Comparison of ENCODE assay signal across 29 cellular contexts in the genomic region with DNA sequence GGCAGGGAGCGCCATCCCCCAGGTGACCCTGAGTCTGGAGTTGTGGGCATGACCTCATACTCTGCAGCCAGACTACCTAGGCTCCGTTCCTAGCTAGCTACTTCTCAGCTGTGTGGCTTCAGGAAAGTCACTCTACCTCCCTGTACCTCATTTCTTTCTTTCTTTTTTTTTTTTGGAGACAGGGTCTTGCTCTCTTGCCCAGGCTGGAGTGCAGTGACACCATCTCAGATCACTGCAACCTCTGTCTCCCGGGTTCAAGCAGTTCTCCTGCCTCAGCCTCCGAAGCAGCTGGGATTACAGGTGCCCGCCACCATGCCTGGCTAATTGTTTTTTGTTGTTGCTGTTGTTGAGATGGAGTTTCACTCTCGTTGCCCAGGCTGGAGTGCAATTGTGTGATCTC. TPM values are rescaled to one million over a fixed set of nuclear protein-coding genes. Genes with fewer than 3 reads are reported as not detected.
DNase-seq lines count a peak whose midpoint lies in the region; ATAC-seq, FAIRE-seq and TF ChIP-seq lines count a peak whose summit lies in the region.
"Had no signal": no experiment of that assay in that cellular context is flagged by ENCODE, and none has a peak within 500 bp of the region (broad histone marks: within the 10 kb centered on the region; RNA-seq: fewer than 3 reads in every experiment).

No MANE protein-coding gene starts in this region.

- H4K20me1 ChIP-seq in HepG2 (ENCODE audit: insufficient read depth, low read length) = no peaks in the 10 kb centered on the region

- no peak for TF ChIP-seq CTCF in right atrium auricular region (IDR thresholded peaks at IDR 0.05)
- no peak for TF ChIP-seq CTCF in WTC11 (IDR thresholded peaks at IDR 0.05)
- no peak for TF ChIP-seq CTCF in HepG2 (CRISPR knock-in tag; IDR thresholded peaks at IDR 0.05)

- no peaks in the 10 kb centered on the region for H3K27me3 ChIP-seq in right atrium auricular region
- no peaks in the 10 kb centered on the region for H3K27me3 ChIP-seq in HepG2 (ENCODE audit: control insufficient read depth in 1 of 2, insufficient read depth in 2 of 2, low read length in 2 of 2)
- no peaks in the 10 kb centered on the region for H3K27me3 ChIP-seq in aorta (ENCODE audit: control insufficient read depth in 1 of 2, insufficient read depth in 2 of 2, low read length in 1 of 2)
- H3K27me3 ChIP-seq: BLaER1 treated with 17β-estradiol and CSF1 and Interleukin-3, amounts not matched to agents 10 nM and 100 nM had no signal

- H3K4me3 ChIP-seq in right atrium auricular region (no peak overlapping the region), HepG2 (replicated peaks in 1 of 3; ENCODE audit: insufficient read depth in 1 of 3, low read depth in 2 of 3, low read length in 3 of 3) (no peak overlapping the region), aorta (ENCODE audit: low read length in 2 of 2) (no peak overlapping the region)
- H3K4me3 ChIP-seq: BLaER1 treated with 17β-estradiol and CSF1 and Interleukin-3, amounts not matched to agents 10 nM and 100 nM had no signal

- CTCF ChIA-PET in WTC11 (lab: Charles Lee) (interaction anchor here (0.8 to 8.0 kb wide), 13 partner anchors 8 to 221 kb away, joined by 3 to 161 read pairs (median 8); partner anchors contain the start of genes FEM1A and PLIN3), HepG2 (lab: Yijun Ruan, JAX; ENCODE audit: low intra/inter-chr PET ratio, low total read pairs) (interaction anchor here (2.2 to 2.5 kb wide), 2 partner anchors 40 to 43 kb away, joined by 27 to 33 read pairs; no protein-coding TSS in a partner anchor)
- CTCF ChIA-PET in activated CD8-positive, alpha-beta memory T cell treated with anti-CD3 and anti-CD28 coated beads, Interleukin-2, amount 10 ng/mL, durations not matched to agents 7 days and 5 days (lab: Charles Lee) = interaction anchor here (0.6 to 15.7 kb wide), 14 partner anchors 12 to 178 kb away, joined by 3 to 418 read pairs (median 6); partner anchors contain the start of genes PLIN3 and TICAM1

- ATAC-seq in Right ventricle myocardium superior (ENCODE audit: poor library complexity) (peak; percentile 23), WTC11 (no peak), HepG2 (no peak), aorta (ENCODE audit: low FRiP score) (peak; percentile 36), HG03460 (IDR thresholded peaks at IDR 0.05; ENCODE audit: unreplicated experiment) (no peak)
- ATAC-seq in activated CD8-positive, alpha-beta memory T cell treated with anti-CD3 and anti-CD28 coated beads, Interleukin-2, amount 10 ng/mL, durations not matched to agents 7 days and 5 days = no peak

- H3K27me3 Mint-ChIP-seq in WTC11 (ENCODE audit: low read depth) = no peaks in the 10 kb centered on the region
- H3K27me3 Mint-ChIP-seq in activated CD8-positive, alpha-beta memory T cell treated with anti-CD3 and anti-CD28 coated beads, Interleukin-2, amount 10 ng/mL, durations not matched to agents 7 days and 5 days = no peaks in the 10 kb centered on the region
- H3K27me3 Mint-ChIP-seq: CD8-positive, alpha-beta memory T cell; IgD-negative memory B cell had no signal

- H3K36me3 ChIP-seq in right atrium auricular region (peaks cover 41% of the 10 kb centered on the region), HepG2 (replicated peaks in 1 of 2; ENCODE audit: control insufficient read depth in 1 of 2, insufficient read depth in 2 of 2, low read length in 2 of 2) (peaks cover 13 to 35% of the 10 kb centered on the region in 2 experiments; a peak in 4 of 5 replicates), aorta (ENCODE audit: control insufficient read depth in 1 of 2, insufficient read depth in 2 of 2, low read length in 1 of 2) (peaks cover 0 to 2% of the 10 kb centered on the region in 2 donors)

- H3K27ac ChIP-seq in right atrium auricular region (no peak overlapping the region), HepG2 (ENCODE audit: extremely low read length, insufficient read depth, low read length) (no peak overlapping the region), aorta (ENCODE audit: low read depth in 1 of 2, low read length in 2 of 2) (no peak overlapping the region)
- H3K27ac ChIP-seq: 22Rv1; BLaER1 treated with 17β-estradiol and CSF1 and Interleukin-3, amounts not matched to agents 10 nM and 100 nM had no signal

- peaks cover 23% of the 10 kb centered on the region for H3K36me3 Mint-ChIP-seq in WTC11
- H3K36me3 Mint-ChIP-seq in activated CD8-positive, alpha-beta memory T cell treated with anti-CD3 and anti-CD28 coated beads, Interleukin-2, amount 10 ng/mL, durations not matched to agents 7 days and 5 days = peaks cover 4% of the 10 kb centered on the region

- POLR2A ChIA-PET in WTC11 (lab: Charles Lee) = no interaction called here
- POLR2A ChIA-PET in HepG2 (lab: Yijun Ruan, JAX) = interaction anchor here (1.5 to 1.8 kb wide), 2 partner anchors 15 to 43 kb away, joined by 8 to 11 read pairs; partner anchors contain the start of gene PLIN3

- H3K79me2 ChIP-seq in HepG2 (ENCODE audit: insufficient read depth, low read length) = no peaks in the 10 kb centered on the region

- TF ChIP-seq POLR2A in HepG2 (IDR thresholded peaks at IDR 0.05; ENCODE audit: insufficient read depth in 1 of 2, low read depth in 2 of 2, low read length in 2 of 2) = no peak

- in situ Hi-C loops in HepG2 (cut with HindIII; ENCODE audit: extremely low pct_ligation_motif_present, low pct_unique_long_range_greater_than_20kb) = loop anchor here (5.0 kb wide), 1 partner anchor 45 kb away; no protein-coding TSS in a partner anchor

- intact Hi-C loops in Right ventricle myocardium superior (cut with DNase I) = no loop called here
- intact Hi-C loops in HepG2 (cut with micrococcal nuclease; ENCODE audit: unreplicated experiment) = no loop called here
- intact Hi-C loops in aorta (cut with DNase I) = no loop called here

- no peak overlapping the region for H3K4me3 Mint-ChIP-seq in WTC11
- no peak overlapping the region for H3K4me3 Mint-ChIP-seq in activated CD8-positive, alpha-beta memory T cell treated with anti-CD3 and anti-CD28 coated beads, Interleukin-2, amount 10 ng/mL, durations not matched to agents 7 days and 5 days
- H3K4me3 Mint-ChIP-seq: CD8-positive, alpha-beta memory T cell had no signal

- no peak overlapping the region for H2AFZ ChIP-seq in HepG2 (ENCODE audit: low read length)

- TF ChIP-seq EP300 in HepG2 (IDR thresholded peaks at IDR 0.05; ENCODE audit: low read depth in 2 of 2, low read length in 2 of 2) = no peak
- TF ChIP-seq EP300 in HepG2 (CRISPR knock-in tag; IDR thresholded peaks at IDR 0.05; ENCODE audit: borderline replicate concordance) = no peak

- no peak overlapping the region for H3K9ac ChIP-seq in HepG2 (ENCODE audit: insufficient read depth, low read depth, low read length)

- no peaks in the 10 kb centered on the region for H3K4me1 ChIP-seq in right atrium auricular region
- H3K4me1 ChIP-seq in HepG2 (ENCODE audit: insufficient read depth, low read length) = peaks cover 11% of the 10 kb centered on the region
- H3K4me1 ChIP-seq in aorta (ENCODE audit: control insufficient read depth in 1 of 2, insufficient read depth in 2 of 2, low read length in 2 of 2) = no peaks in the 10 kb centered on the region

- H3K4me2 ChIP-seq in HepG2 (ENCODE audit: low read depth, low read length) = no peak overlapping the region

- no peak overlapping the region for H3K27ac Mint-ChIP-seq in WTC11
- no peak overlapping the region for H3K27ac Mint-ChIP-seq in activated CD8-positive, alpha-beta memory T cell treated with anti-CD3 and anti-CD28 coated beads, Interleukin-2, amount 10 ng/mL, durations not matched to agents 7 days and 5 days
- H3K27ac Mint-ChIP-seq: CD8-positive, alpha-beta memory T cell had no signal

- no peaks in the 10 kb centered on the region for H3K9me3 Mint-ChIP-seq in WTC11
- no peaks in the 10 kb centered on the region for H3K9me3 Mint-ChIP-seq in activated CD8-positive, alpha-beta memory T cell treated with anti-CD3 and anti-CD28 coated beads, Interleukin-2, amount 10 ng/mL, durations not matched to agents 7 days and 5 days (ENCODE audit: low read depth)
- H3K9me3 Mint-ChIP-seq: CD8-positive, alpha-beta memory T cell; IgD-negative memory B cell had no signal

- H3K4me1 Mint-ChIP-seq in WTC11 = no peaks in the 10 kb centered on the region
- H3K4me1 Mint-ChIP-seq in activated CD8-positive, alpha-beta memory T cell treated with anti-CD3 and anti-CD28 coated beads, Interleukin-2, amount 10 ng/mL, durations not matched to agents 7 days and 5 days = peaks cover 3% of the 10 kb centered on the region

- no TSS peak for BruUV-seq in HepG2 (replicated peaks; lab: Mats Ljungman, UMichigan)

- DNase-seq in Right ventricle myocardium superior = no peak
- no peak for DNase-seq in right atrium auricular region (ENCODE audit: low spot score)
- DNase-seq in WTC11 (ENCODE audit: low spot score) = no peak
- DNase-seq in HepG2 (ENCODE audit: low spot score) = no peak
- DNase-seq in aorta = no peak
- DNase-seq in activated CD8-positive, alpha-beta memory T cell treated with anti-CD3 and anti-CD28 coated beads, Interleukin-2, amount 10 ng/mL, durations not matched to agents 7 days and 5 days = no peak
- no peak for DNase-seq in NCI-H524 (lab: John Stamatoyannopoulos, UW)
- DNase-seq: Calu3; CD8-positive, alpha-beta memory T cell; DMS153; GDM1; Karpas-422; NCI-H1694; NCI-H2081; NCI-H2171; NCI-H345; NCI-H526 had no signal

- 96% methylated on average over 6 of the region's 6 CpGs for WGBS in HepG2 (ENCODE audit: low lambda C conversion rate)
- 87 to 88% methylated on average over 6 of the region's 6 CpGs for WGBS in aorta, 2 donors

- H3K9me3 ChIP-seq in right atrium auricular region (no peaks in the 10 kb centered on the region), HepG2 (ENCODE audit: low read length) (no peaks in the 10 kb centered on the region), aorta (ENCODE audit: control insufficient read depth, low read length) (no peaks in the 10 kb centered on the region)
- H3K9me3 ChIP-seq: BLaER1 treated with 17β-estradiol and CSF1 and Interleukin-3, amounts not matched to agents 10 nM and 100 nM had no signal

- TF ChIP-seq RAD21 in HepG2 (CRISPR knock-in tag; IDR thresholded peaks at IDR 0.05) = no peak

- FAIRE-seq in HepG2 (lab: Jason Lieb, UNC) = no peak
- FAIRE-seq: GM19239, H54, RCC 7860 had no signal

RNA-seq across cellular contexts. Expression of gene PLIN3, which starts 15.0 kb away (rescaled TPM):
- total RNA-seq in Right ventricle myocardium superior (27.9 TPM), right atrium auricular region (10 to 100 TPM; 23.3 to 27.2 TPM), WTC11 (2021) (61.3 to 72.1 TPM (median 71.2 TPM) in 3 replicates), HepG2 (2016; rRNA removed; fragmentation: Illumina TruSeq; extraction: Trizol) (49.3 and 59.8 TPM in 2 replicates), aorta (10 to 100 TPM; 56.4 to 68.4 TPM)
- 8.6 and 11.0 TPM in 2 replicates for total RNA-seq in HepG2 (2016; cell fraction: cytosol; rRNA removed; fragmentation: Illumina TruSeq; extraction: Trizol; ENCODE audit: low read depth)
- total RNA-seq in HepG2 (2016; cell fraction: insoluble cytoplasmic fraction; rRNA removed; fragmentation: Illumina TruSeq; extraction: Trizol) = 52.7 and 59.0 TPM in 2 replicates
- 25.3 and 25.7 TPM in 2 replicates for total RNA-seq in HepG2 (2016; cell fraction: membrane; rRNA removed; fragmentation: Illumina TruSeq; extraction: Trizol)
- 20.1 and 21.0 TPM in 2 replicates for total RNA-seq in HepG2 (2016; cell fraction: nucleus; rRNA removed; fragmentation: Illumina TruSeq; extraction: Trizol)
- polyA plus RNA-seq in HepG2 (2011; rRNA removed) (57.9 and 69.4 TPM in 2 replicates), aorta (10 to 100 TPM; 53.2 to 56.5 TPM)
- polyA plus RNA-seq in HepG2 (2011; cell fraction: cytosol; rRNA removed) = 64.8 and 97.9 TPM in 2 replicates
- 34.7 and 36.0 TPM in 2 replicates for polyA plus RNA-seq in HepG2 (2011; cell fraction: nucleus; rRNA removed)
- polyA plus RNA-seq in HepG2 (2012) = 36.2 and 55.0 TPM in 2 replicates
- 10.8 and 11.1 TPM in 2 replicates for polyA plus RNA-seq in HepG2 (2016; cell fraction: cytosol; fragmentation: Illumina TruSeq; extraction: Trizol; ENCODE audit: low read depth)
- 68.3 and 74.9 TPM in 2 replicates for polyA plus RNA-seq in HepG2 (2016; cell fraction: insoluble cytoplasmic fraction; fragmentation: Illumina TruSeq; extraction: Trizol; ENCODE audit: low read depth)
- 20.0 and 20.9 TPM in 2 replicates for polyA plus RNA-seq in HepG2 (2016; cell fraction: membrane; fragmentation: Illumina TruSeq; extraction: Trizol; ENCODE audit: low read depth)
- polyA plus RNA-seq in HepG2 (2016; cell fraction: nucleus; fragmentation: Illumina TruSeq; extraction: Trizol; ENCODE audit: insufficient read depth, low read depth) = 31.2 and 32.3 TPM in 2 replicates
- polyA minus RNA-seq in HepG2 (2011; rRNA and poly(A)+ RNA removed; ENCODE audit: low replicate concordance) = 93.3 and 183 TPM in 2 replicates
- polyA minus RNA-seq in HepG2 (2011; cell fraction: cytosol; rRNA and poly(A)+ RNA removed) = 76.8 and 81.5 TPM in 2 replicates
- 26.5 and 32.3 TPM in 2 replicates for polyA minus RNA-seq in HepG2 (2011; cell fraction: nucleus; rRNA and poly(A)+ RNA removed)
- 10 to 100 TPM; 29.0 to 32.4 TPM for total RNA-seq in activated CD8-positive, alpha-beta memory T cell treated with anti-CD3 and anti-CD28 coated beads, Interleukin-2, amount 10 ng/mL, durations not matched to agents 7 days and 5 days

RNA-seq across cellular contexts. Expression of gene TICAM1, which starts 21.0 kb away (rescaled TPM):
- total RNA-seq in Right ventricle myocardium superior (7.4 TPM), right atrium auricular region (1 to 10 TPM; 3.0 to 7.6 TPM), WTC11 (2021) (0.61 to 1.4 TPM (median 1.2 TPM) in 3 replicates), HepG2 (2016; rRNA removed; fragmentation: Illumina TruSeq; extraction: Trizol) (0.95 and 1.3 TPM in 2 replicates), aorta (10 to 100 TPM; 14.0 to 18.5 TPM)
- 0.30 and 0.44 TPM in 2 replicates for total RNA-seq in HepG2 (2016; cell fraction: cytosol; rRNA removed; fragmentation: Illumina TruSeq; extraction: Trizol; ENCODE audit: low read depth)
- total RNA-seq in HepG2 (2016; cell fraction: insoluble cytoplasmic fraction; rRNA removed; fragmentation: Illumina TruSeq; extraction: Trizol) = 1.0 and 1.3 TPM in 2 replicates
- total RNA-seq in HepG2 (2016; cell fraction: membrane; rRNA removed; fragmentation: Illumina TruSeq; extraction: Trizol) = 1.2 and 1.4 TPM in 2 replicates
- total RNA-seq in HepG2 (2016; cell fraction: nucleus; rRNA removed; fragmentation: Illumina TruSeq; extraction: Trizol) = 0.47 and 1.1 TPM in 2 replicates
- polyA plus RNA-seq in HepG2 (2011; rRNA removed) (0.33 and 0.61 TPM in 2 replicates), aorta (1 to 10 TPM; 6.9 to 7.7 TPM)
- polyA plus RNA-seq in HepG2 (2011; cell fraction: cytosol; rRNA removed) = 0.45 and 0.47 TPM in 2 replicates
- polyA plus RNA-seq in HepG2 (2011; cell fraction: nucleus; rRNA removed) = 1.7 and 2.4 TPM in 2 replicates
- 2.7 and 4.4 TPM in 2 replicates for polyA plus RNA-seq in HepG2 (2012)
- 0.70 and 0.91 TPM in 2 replicates for polyA plus RNA-seq in HepG2 (2016; cell fraction: cytosol; fragmentation: Illumina TruSeq; extraction: Trizol; ENCODE audit: low read depth)
- polyA plus RNA-seq in HepG2 (2016; cell fraction: insoluble cytoplasmic fraction; fragmentation: Illumina TruSeq; extraction: Trizol; ENCODE audit: low read depth) = 3.0 and 3.7 TPM in 2 replicates
- polyA plus RNA-seq in HepG2 (2016; cell fraction: membrane; fragmentation: Illumina TruSeq; extraction: Trizol; ENCODE audit: low read depth) = 1.5 and 1.9 TPM in 2 replicates
- 4.0 and 4.6 TPM in 2 replicates for polyA plus RNA-seq in HepG2 (2016; cell fraction: nucleus; fragmentation: Illumina TruSeq; extraction: Trizol; ENCODE audit: insufficient read depth, low read depth)
- 0.70 and 1.7 TPM in 2 replicates for polyA minus RNA-seq in HepG2 (2011; rRNA and poly(A)+ RNA removed; ENCODE audit: low replicate concordance)
- 1.4 and 1.6 TPM in 2 replicates for polyA minus RNA-seq in HepG2 (2011; cell fraction: cytosol; rRNA and poly(A)+ RNA removed)
- polyA minus RNA-seq in HepG2 (2011; cell fraction: nucleus; rRNA and poly(A)+ RNA removed) = 0.50 and 0.52 TPM in 2 replicates
- 10 to 100 TPM; 19.5 to 22.4 TPM for total RNA-seq in activated CD8-positive, alpha-beta memory T cell treated with anti-CD3 and anti-CD28 coated beads, Interleukin-2, amount 10 ng/mL, durations not matched to agents 7 days and 5 days

RNA-seq across cellular contexts. Expression of gene ARRDC5, which starts 50.2 kb away (rescaled TPM):
- total RNA-seq in Right ventricle myocardium superior (not detected), right atrium auricular region (not detected), WTC11 (2021) (not detected in 3 replicates), HepG2 (2016; rRNA removed; fragmentation: Illumina TruSeq; extraction: Trizol) (not detected in 2 replicates), aorta (under 1 TPM; 0.36 to 0.90 TPM)
- total RNA-seq in HepG2 (2016; cell fraction: cytosol; rRNA removed; fragmentation: Illumina TruSeq; extraction: Trizol; ENCODE audit: low read depth) = not detected in 2 replicates
- not detected in 2 replicates for total RNA-seq in HepG2 (2016; cell fraction: insoluble cytoplasmic fraction; rRNA removed; fragmentation: Illumina TruSeq; extraction: Trizol)
- not detected in 2 replicates for total RNA-seq in HepG2 (2016; cell fraction: membrane; rRNA removed; fragmentation: Illumina TruSeq; extraction: Trizol)
- not detected in 2 replicates for total RNA-seq in HepG2 (2016; cell fraction: nucleus; rRNA removed; fragmentation: Illumina TruSeq; extraction: Trizol)
- polyA plus RNA-seq in HepG2 (2011; rRNA removed) (not detected in 2 replicates), aorta (not detected)
- not detected in 2 replicates for polyA plus RNA-seq in HepG2 (2011; cell fraction: cytosol; rRNA removed)
- not detected in 2 replicates for polyA plus RNA-seq in HepG2 (2011; cell fraction: nucleus; rRNA removed)
- not detected in 2 replicates for polyA plus RNA-seq in HepG2 (2012)
- polyA plus RNA-seq in HepG2 (2016; cell fraction: cytosol; fragmentation: Illumina TruSeq; extraction: Trizol; ENCODE audit: low read depth) = not detected in 2 replicates
- not detected in 2 replicates for polyA plus RNA-seq in HepG2 (2016; cell fraction: insoluble cytoplasmic fraction; fragmentation: Illumina TruSeq; extraction: Trizol; ENCODE audit: low read depth)
- polyA plus RNA-seq in HepG2 (2016; cell fraction: membrane; fragmentation: Illumina TruSeq; extraction: Trizol; ENCODE audit: low read depth) = not detected in 2 replicates
- not detected in 2 replicates for polyA plus RNA-seq in HepG2 (2016; cell fraction: nucleus; fragmentation: Illumina TruSeq; extraction: Trizol; ENCODE audit: insufficient read depth, low read depth)
- 0.09 TPM in 1 of 2 replicates, not detected in the other for polyA minus RNA-seq in HepG2 (2011; rRNA and poly(A)+ RNA removed; ENCODE audit: low replicate concordance)
- polyA minus RNA-seq in HepG2 (2011; cell fraction: cytosol; rRNA and poly(A)+ RNA removed) = not detected in 2 replicates
- not detected in 2 replicates for polyA minus RNA-seq in HepG2 (2011; cell fraction: nucleus; rRNA and poly(A)+ RNA removed)
- under 1 TPM; 0.26 to 0.58 TPM for total RNA-seq in activated CD8-positive, alpha-beta memory T cell treated with anti-CD3 and anti-CD28 coated beads, Interleukin-2, amount 10 ng/mL, durations not matched to agents 7 days and 5 days
- total RNA-seq: Calu3, Daoy, MCF 10A, OCI-LY7, Right ventricle myocardium inferior, SK-MEL-5 had no signal

RNA-seq across cellular contexts. Expression of gene UHRF1, which starts 56.8 kb away (rescaled TPM):
- total RNA-seq in Right ventricle myocardium superior (1.3 TPM), right atrium auricular region (under 1 TPM; 0.28 to 0.33 TPM), WTC11 (2021) (37.9 to 42.5 TPM (median 38.1 TPM) in 3 replicates), HepG2 (2016; rRNA removed; fragmentation: Illumina TruSeq; extraction: Trizol) (77.7 and 78.4 TPM in 2 replicates), aorta (1 to 10 TPM; 3.4 to 3.9 TPM)
- total RNA-seq in HepG2 (2016; cell fraction: cytosol; rRNA removed; fragmentation: Illumina TruSeq; extraction: Trizol; ENCODE audit: low read depth) = 3.9 and 6.2 TPM in 2 replicates
- total RNA-seq in HepG2 (2016; cell fraction: insoluble cytoplasmic fraction; rRNA removed; fragmentation: Illumina TruSeq; extraction: Trizol) = 67.8 and 81.6 TPM in 2 replicates
- 20.0 and 21.7 TPM in 2 replicates for total RNA-seq in HepG2 (2016; cell fraction: membrane; rRNA removed; fragmentation: Illumina TruSeq; extraction: Trizol)
- 44.9 and 50.5 TPM in 2 replicates for total RNA-seq in HepG2 (2016; cell fraction: nucleus; rRNA removed; fragmentation: Illumina TruSeq; extraction: Trizol)
- polyA plus RNA-seq in HepG2 (2011; rRNA removed) (6.6 and 6.8 TPM in 2 replicates), aorta (1 to 10 TPM in 1 of 2 donors, under 1 TPM in 1; 0.64 to 1.1 TPM)
- polyA plus RNA-seq in HepG2 (2011; cell fraction: cytosol; rRNA removed) = 3.1 and 4.8 TPM in 2 replicates
- polyA plus RNA-seq in HepG2 (2011; cell fraction: nucleus; rRNA removed) = 10.7 and 15.0 TPM in 2 replicates
- polyA plus RNA-seq in HepG2 (2012) = 6.1 and 15.1 TPM in 2 replicates
- 2.1 and 2.4 TPM in 2 replicates for polyA plus RNA-seq in HepG2 (2016; cell fraction: cytosol; fragmentation: Illumina TruSeq; extraction: Trizol; ENCODE audit: low read depth)
- 65.4 and 73.6 TPM in 2 replicates for polyA plus RNA-seq in HepG2 (2016; cell fraction: insoluble cytoplasmic fraction; fragmentation: Illumina TruSeq; extraction: Trizol; ENCODE audit: low read depth)
- 7.7 and 8.4 TPM in 2 replicates for polyA plus RNA-seq in HepG2 (2016; cell fraction: membrane; fragmentation: Illumina TruSeq; extraction: Trizol; ENCODE audit: low read depth)
- 78.8 and 80.1 TPM in 2 replicates for polyA plus RNA-seq in HepG2 (2016; cell fraction: nucleus; fragmentation: Illumina TruSeq; extraction: Trizol; ENCODE audit: insufficient read depth, low read depth)
- polyA minus RNA-seq in HepG2 (2011; rRNA and poly(A)+ RNA removed; ENCODE audit: low replicate concordance) = 16.7 and 45.7 TPM in 2 replicates
- 4.4 and 8.6 TPM in 2 replicates for polyA minus RNA-seq in HepG2 (2011; cell fraction: cytosol; rRNA and poly(A)+ RNA removed)
- 4.1 and 5.9 TPM in 2 replicates for polyA minus RNA-seq in HepG2 (2011; cell fraction: nucleus; rRNA and poly(A)+ RNA removed)
- 100 to 1,000 TPM; 149 to 154 TPM for total RNA-seq in activated CD8-positive, alpha-beta memory T cell treated with anti-CD3 and anti-CD28 coated beads, Interleukin-2, amount 10 ng/mL, durations not matched to agents 7 days and 5 days
- polyA plus RNA-seq: IgD-negative memory B cell had no signal

Comparison
In these comparisons a context has a peak if more than half of its experiments do, and no peak if none do; other contexts are left out.
1. ATAC-seq: peak in Right ventricle myocardium superior (single experiment) and aorta (single experiment); none in WTC11 (single experiment), HepG2 (single experiment), activated CD8-positive, alpha-beta memory T cell treated with anti-CD3 and anti-CD28 coated beads, Interleukin-2, amount 10 ng/mL, durations not matched to agents 7 days and 5 days (single experiment) and HG03460 (single experiment).